31 cellular contexts compared by ENCODE assay signal in the genomic region with DNA sequence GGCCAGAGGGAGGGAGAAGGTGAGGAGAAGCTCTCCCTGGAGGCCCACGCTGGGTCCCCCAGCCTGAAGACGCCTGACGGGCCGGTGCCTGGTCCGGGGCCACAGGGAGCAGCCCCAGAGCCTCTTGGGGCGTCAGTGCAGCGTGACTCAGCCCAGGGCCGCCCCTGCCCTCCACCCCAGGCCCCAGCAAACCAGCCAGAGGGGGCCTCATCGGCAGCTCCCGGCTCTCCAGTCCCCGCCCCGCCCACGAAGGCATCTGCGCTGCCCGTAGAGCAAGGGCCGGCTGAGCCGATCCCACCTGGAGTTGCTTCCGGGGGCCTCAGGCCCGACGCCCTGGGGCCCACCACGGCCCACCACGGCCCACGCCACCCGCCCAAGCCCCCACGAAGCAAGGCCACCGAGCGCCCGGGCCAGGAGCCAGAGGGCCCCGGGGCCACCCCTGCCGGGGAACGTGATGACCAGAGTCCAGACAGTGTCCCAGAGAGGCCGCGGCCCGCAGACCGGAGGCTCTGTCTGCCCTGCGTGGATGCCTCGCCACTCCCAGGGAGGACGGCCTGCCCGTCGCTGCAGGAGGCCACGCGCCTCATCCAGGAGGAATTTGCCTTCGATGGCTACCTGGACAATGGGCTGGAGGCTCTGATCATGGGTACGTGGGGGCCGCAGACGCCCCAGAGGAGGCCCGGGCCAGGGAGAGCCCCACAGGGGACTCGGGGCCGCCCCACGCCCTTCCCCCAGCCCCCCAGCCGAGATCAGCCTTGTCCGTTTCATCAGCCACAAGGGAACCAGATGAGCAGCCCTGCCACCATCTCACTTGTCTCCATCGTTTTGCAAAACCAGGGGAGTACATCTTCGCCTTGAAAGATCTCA. TPM values are rescaled to one million over a fixed set of nuclear protein-coding genes. Genes with fewer than 3 reads are reported as not detected.
"Had no signal": no experiment of that assay in that cellular context is flagged by ENCODE, and none has a peak within 500 bp of the region (broad histone marks: within the 10 kb centered on the region; RNA-seq: fewer than 3 reads in every experiment).

No MANE protein-coding gene starts in this region.

- H3K27ac Mint-ChIP-seq: mesothelial cell of epicardium; naive B cell; natural killer cell treated with Interleukin-12 subunit alpha and Interleukin-12 subunit beta and Interleukin-15 and Interleukin-18, amount 100 ng/mL, for 72 hours; progenitor cell of endocrine pancreas; stimulated activated naive B cell treated with anti-CD40 and anti-IgM and Interleukin-4, amounts not matched to agents 10 μg/mL and 1 μg/mL and 100 μg/mL, for 72 hours had no signal

- ATAC-seq: left lobe of liver; mucosa of descending colon; natural killer cell treated with Interleukin-12 subunit alpha and Interleukin-12 subunit beta and Interleukin-15 and Interleukin-18, amount 100 ng/mL, for 72 hours; stimulated activated naive B cell treated with anti-CD40 and anti-IgM and Interleukin-4, amounts not matched to agents 10 μg/mL and 1 μg/mL and 100 μg/mL, for 72 hours had no signal

- H3K4me3 ChIP-seq: coronary artery, esophagus squamous epithelium, mucosa of descending colon, right atrium auricular region, skin epidermis, spleen, stomach, thyroid gland, vagina had no signal

- H3K36me3 ChIP-seq: esophagus squamous epithelium, right atrium auricular region, spleen, stomach, thyroid gland, vagina had no signal

- H3K9me3 ChIP-seq: esophagus squamous epithelium, thyroid gland, vagina had no signal

- H3K27me3 ChIP-seq: right atrium auricular region, thyroid gland, vagina had no signal

- H3K4me1 ChIP-seq: esophagus squamous epithelium, parathyroid adenoma, right atrium auricular region, spleen, stomach, thyroid gland, vagina had no signal

- H3K4me3 Mint-ChIP-seq: mesothelial cell of epicardium; naive B cell; natural killer cell treated with Interleukin-12 subunit alpha and Interleukin-12 subunit beta and Interleukin-15 and Interleukin-18, amount 100 ng/mL, for 72 hours; neural crest cell; stimulated activated naive B cell treated with anti-CD40 and anti-IgM and Interleukin-4, amounts not matched to agents 10 μg/mL and 1 μg/mL and 100 μg/mL, for 72 hours had no signal

- H3K9ac ChIP-seq: parathyroid adenoma had no signal

- H3K36me3 Mint-ChIP-seq: natural killer cell treated with Interleukin-12 subunit alpha and Interleukin-12 subunit beta and Interleukin-15 and Interleukin-18, amount 100 ng/mL, for 72 hours; stimulated activated naive B cell treated with anti-CD40 and anti-IgM and Interleukin-4, amounts not matched to agents 10 μg/mL and 1 μg/mL and 100 μg/mL, for 72 hours had no signal

- DNase-seq: dermis blood vessel endothelial cell; effector memory CD4-positive, alpha-beta T cell; erythroblast; esophagus squamous epithelium; foreskin melanocyte; mesenchymal stem cell; naive B cell; stimulated activated CD4-positive, alpha-beta T cell treated with anti-CD3 and anti-CD28 coated beads, Interleukin-4, amount 100 ng/mL, for 4 hours; stimulated activated naive B cell treated with anti-CD40 and anti-IgM and Interleukin-4, amounts not matched to agents 10 μg/mL and 1 μg/mL and 100 μg/mL, for 72 hours; stomach; thyroid gland; trophoblast cell had no signal

- H3K27me3 Mint-ChIP-seq: natural killer cell treated with Interleukin-12 subunit alpha and Interleukin-12 subunit beta and Interleukin-15 and Interleukin-18, amount 100 ng/mL, for 72 hours had no signal

- H2AFZ ChIP-seq: parathyroid adenoma had no signal

- FAIRE-seq: keratinocyte had no signal

- H3K9me3 Mint-ChIP-seq: natural killer cell treated with Interleukin-12 subunit alpha and Interleukin-12 subunit beta and Interleukin-15 and Interleukin-18, amount 100 ng/mL, for 72 hours; neural crest cell had no signal

- H3K27ac ChIP-seq: coronary artery, esophagus squamous epithelium, parathyroid adenoma, right atrium auricular region, skin epidermis, spleen, stomach, thyroid gland, vagina had no signal

- H3K79me2 ChIP-seq: parathyroid adenoma had no signal

- H3K4me1 Mint-ChIP-seq: neural crest cell; stimulated activated naive B cell treated with anti-CD40 and anti-IgM and Interleukin-4, amounts not matched to agents 10 μg/mL and 1 μg/mL and 100 μg/mL, for 72 hours had no signal

RNA-seq across cellular contexts. Expression of gene UTF1, which starts 31.2 kb away (rescaled TPM):
- total RNA-seq: dermis blood vessel endothelial cell; esophagus squamous epithelium; left lobe of liver; lower leg skin; lung microvascular endothelial cell; mesothelial cell of epicardium; mucosa of descending colon; natural killer cell treated with Interleukin-12 subunit alpha and Interleukin-12 subunit beta and Interleukin-15 and Interleukin-18, amount 100 ng/mL, for 72 hours; neural crest cell; osteoblast; progenitor cell of endocrine pancreas; right atrium auricular region; stomach; subcutaneous adipose tissue; temporal lobe; thyroid gland; ureter; vagina had no signal
- polyA plus RNA-seq: keratinocyte, stomach had no signal

RNA-seq across cellular contexts. Expression of gene VENTX, which starts 38.8 kb away (rescaled TPM):
- total RNA-seq: dermis blood vessel endothelial cell; lung microvascular endothelial cell; natural killer cell treated with Interleukin-12 subunit alpha and Interleukin-12 subunit beta and Interleukin-15 and Interleukin-18, amount 100 ng/mL, for 72 hours; neural crest cell; osteoblast; temporal lobe had no signal
- polyA plus RNA-seq: keratinocyte had no signal

RNA-seq across cellular contexts. Expression of gene KNDC1, which starts 38.8 kb away (rescaled TPM):
- total RNA-seq: dermis blood vessel endothelial cell, osteoblast, subcutaneous adipose tissue had no signal
